ENCODE assay signal across 8 cellular contexts in genomic region chr6:152552616-152553209, GRCh38.
DNase-seq lines count a peak whose midpoint lies in the region; ATAC-seq lines count a peak whose summit lies in the region.

No MANE protein-coding gene starts in this region.

- no peaks in the 10 kb centered on the region for H3K9me3 ChIP-seq in T-helper 17 cell (ENCODE audit: control insufficient read depth, low read length, poor library complexity, severe bottlenecking)

- no peak overlapping the region for H3K4me3 Mint-ChIP-seq in activated naive CD4-positive, alpha-beta T cell treated with anti-CD3 and anti-CD28 coated beads, Interleukin-2, amount 10 ng/mL, durations not matched to agents 7 days and 5 days
- H3K4me3 Mint-ChIP-seq in T-helper 17 cell, result no peak overlapping the region

- DNase-seq in DMS114 treated with DMSO at 0.1 percent for 48 hours (lab: John Stamatoyannopoulos, UW; ENCODE audit: unreplicated experiment) (peak; percentile 26), NCI-H524 treated with DMSO at 0.1 percent for 48 hours (lab: John Stamatoyannopoulos, UW) (peak; percentile 13), cardiac septum (ENCODE audit: low spot score) (peak; percentile 86), renal cortical epithelial cell (ENCODE audit: low read depth) (peak; percentile 72), T-helper 17 cell (no peak)
- DNase-seq in activated naive CD4-positive, alpha-beta T cell treated with anti-CD3 and anti-CD28 coated beads, Interleukin-2, amount 10 ng/mL, durations not matched to agents 7 days and 5 days, result peak; percentile 37

- intact Hi-C loops in cardiac septum (cut with DNase I), result loop anchor here (1.0 kb wide), 1 partner anchor 91 kb away; no protein-coding TSS in a partner anchor

- H3K9me3 Mint-ChIP-seq in activated naive CD4-positive, alpha-beta T cell treated with anti-CD3 and anti-CD28 coated beads, Interleukin-2, amount 10 ng/mL, durations not matched to agents 7 days and 5 days, result peaks cover 3% of the 10 kb centered on the region

- CTCF ChIA-PET in activated naive CD4-positive, alpha-beta T cell treated with anti-CD3 and anti-CD28 coated beads, Interleukin-2, amount 10 ng/mL, durations not matched to agents 7 days and 5 days (lab: Charles Lee), result interaction anchor here (1.3 to 2.0 kb wide), 2 partner anchors 90 to 396 kb away, joined by 3 to 11 read pairs; no protein-coding TSS in a partner anchor

- H3K4me1 Mint-ChIP-seq in activated naive CD4-positive, alpha-beta T cell treated with anti-CD3 and anti-CD28 coated beads, Interleukin-2, amount 10 ng/mL, durations not matched to agents 7 days and 5 days, result no peaks in the 10 kb centered on the region
- H3K4me1 Mint-ChIP-seq in T-helper 17 cell, result no peaks in the 10 kb centered on the region

- ATAC-seq in GM19043 (IDR thresholded peaks at IDR 0.05; ENCODE audit: low read depth, unreplicated experiment), result peak; percentile 87
- peak; percentile 93 for ATAC-seq in HG03097 (IDR thresholded peaks at IDR 0.05; ENCODE audit: low FRiP score, unreplicated experiment)
- no peak for ATAC-seq in T-helper 17 cell

- no peak overlapping the region for H3K27ac Mint-ChIP-seq in activated naive CD4-positive, alpha-beta T cell treated with anti-CD3 and anti-CD28 coated beads, Interleukin-2, amount 10 ng/mL, durations not matched to agents 7 days and 5 days
- no peak overlapping the region for H3K27ac Mint-ChIP-seq in T-helper 17 cell

- H3K36me3 Mint-ChIP-seq in activated naive CD4-positive, alpha-beta T cell treated with anti-CD3 and anti-CD28 coated beads, Interleukin-2, amount 10 ng/mL, durations not matched to agents 7 days and 5 days, result no peaks in the 10 kb centered on the region
- H3K36me3 Mint-ChIP-seq in T-helper 17 cell (ENCODE audit: low read depth), result no peaks in the 10 kb centered on the region

- no peaks in the 10 kb centered on the region for H3K27me3 Mint-ChIP-seq in activated naive CD4-positive, alpha-beta T cell treated with anti-CD3 and anti-CD28 coated beads, Interleukin-2, amount 10 ng/mL, durations not matched to agents 7 days and 5 days
- H3K27me3 Mint-ChIP-seq in T-helper 17 cell, result peaks cover 24% of the 10 kb centered on the region

Comparison
In these comparisons a context has a peak if more than half of its experiments do, and no peak if none do; other contexts are left out.
1. DNase-seq: peak in DMS114 treated with DMSO at 0.1 percent for 48 hours (single experiment), NCI-H524 treated with DMSO at 0.1 percent for 48 hours (single experiment), activated naive CD4-positive, alpha-beta T cell treated with anti-CD3 and anti-CD28 coated beads, Interleukin-2, amount 10 ng/mL, durations not matched to agents 7 days and 5 days (single experiment), cardiac septum (single experiment) and renal cortical epithelial cell (single experiment); none in T-helper 17 cell (0 of 3).